In genomic region chr16:74052006-74052405, GRCh38 we compare ENCODE assay signal across 22 cellular contexts.
"Had no signal": no experiment of that assay in that cellular context is flagged by ENCODE, and none has a peak within 500 bp of the region (broad histone marks: within the 10 kb centered on the region; RNA-seq: fewer than 3 reads in every experiment).

No MANE protein-coding gene starts in this region.

- H3K27me3 ChIP-seq: body of pancreas, right lobe of liver, upper lobe of left lung, vagina had no signal

- H3K4me3 ChIP-seq: body of pancreas, gastroesophageal sphincter, right lobe of liver, skin epidermis, upper lobe of left lung, vagina had no signal

- H3K36me3 ChIP-seq: gastroesophageal sphincter, right lobe of liver, upper lobe of left lung, vagina had no signal

- H3K9me3 ChIP-seq: body of pancreas, right lobe of liver, upper lobe of left lung, vagina had no signal

- H3K27ac ChIP-seq: body of pancreas, gastroesophageal sphincter, right lobe of liver, skin epidermis, upper lobe of left lung, vagina had no signal

- DNase-seq: activated CD4-positive, alpha-beta T cell treated with anti-CD3 and anti-CD28 coated beads for 36 hours; activated CD4-positive, CD25-positive, alpha-beta regulatory T cell; activated CD8-positive, alpha-beta memory T cell treated with anti-CD3 and anti-CD28 coated beads, Interleukin-2, amount 10 ng/mL, durations not matched to agents 7 days and 5 days; activated CD8-positive, alpha-beta T cell treated with anti-CD3 and anti-CD28 coated beads, Interleukin-2, amount 10 ng/mL, durations not matched to agents 7 days and 5 days; activated naive CD4-positive, alpha-beta T cell treated with Interleukin-2 at 50 U/mL for 16 hours; activated T-cell treated with anti-CD3 and anti-CD28 coated beads, Interleukin-2, amount 50 U/mL, for 48 hours; anterior cingulate cortex; body of pancreas; cortex of kidney; effector memory CD8-positive, alpha-beta T cell; hippocampal formation; kidney; left colon; mammary epithelial cell; right lobe of liver; stimulated activated CD4-positive, alpha-beta T cell treated with anti-CD3 and anti-CD28 coated beads, Interleukin-12 subunit alpha, Interleukin-12 subunit beta, amount 100 ng/mL, for 4 hours; stimulated activated CD4-positive, alpha-beta T cell treated with anti-CD3 and anti-CD28 coated beads, Interleukin-4, amount 100 ng/mL, for 24 hours; upper lobe of left lung had no signal

- FAIRE-seq: kidney had no signal

- ATAC-seq: activated CD4-positive, alpha-beta T cell treated with anti-CD3 and anti-CD28 coated beads for 36 hours; activated CD8-positive, alpha-beta memory T cell treated with anti-CD3 and anti-CD28 coated beads, Interleukin-2, amount 10 ng/mL, durations not matched to agents 7 days and 5 days; activated CD8-positive, alpha-beta T cell treated with anti-CD3 and anti-CD28 coated beads, Interleukin-2, amount 10 ng/mL, durations not matched to agents 7 days and 5 days; body of pancreas; effector memory CD8-positive, alpha-beta T cell; gastroesophageal sphincter; left colon; right lobe of liver; stimulated activated effector memory CD8-positive, alpha-beta T cell treated with anti-CD3 and anti-CD28 coated beads, Interleukin-12 subunit alpha, Interleukin-12 subunit beta, amount 100 ng/mL, for 72 hours had no signal

- H3K4me1 ChIP-seq: body of pancreas, gastroesophageal sphincter, right lobe of liver, upper lobe of left lung, vagina had no signal
